ENCODE assay signal across 1 cellular context in genomic region chr17:63552211-63552610, GRCh38.
TF ChIP-seq lines count a peak whose summit lies in the region.

No MANE protein-coding gene starts in this region.

TF ChIP-seq in endothelial cell of umbilical vein, 7 proteins besides CTCF, POLR2A, EP300 and RAD21 (continued from another document):
- no peak for TF ChIP-seq JUN (IDR thresholded peaks at IDR 0.05; ENCODE audit: borderline replicate concordance, insufficient read depth, insufficient read length, low read depth)
- no peak for TF ChIP-seq GATA2 (IDR thresholded peaks at IDR 0.05; ENCODE audit: insufficient read depth, insufficient read length, low read depth, low read length)
- no peak for TF ChIP-seq POLR2AphosphoS5 (IDR thresholded peaks at IDR 0.05; ENCODE audit: insufficient read depth, low read depth, low read length)
